In genomic region chr9:25678147-25678666, GRCh38 we compare ENCODE assay signal across 8 cellular contexts. TPM values are rescaled to one million over a fixed set of nuclear protein-coding genes. Genes with fewer than 3 reads are reported as not detected.
DNase-seq lines count a peak whose midpoint lies in the region; ATAC-seq and TF ChIP-seq lines count a peak whose summit lies in the region.

Gene TUSC1 (minus strand): TSS chr9:25678444. CDS start chr9:25678312, 132 bp downstream.

- TF ChIP-seq CTCF in fibroblast of villous mesenchyme (IDR thresholded peaks at IDR 0.05; ENCODE audit: insufficient read depth, low read depth, low read length): no peak
- TF ChIP-seq CTCF in uterus (IDR thresholded peaks at IDR 0.05): peak in 3 of 4 experiments; percentile 9 to 57 (median 22)

- peak; percentile 84 for DNase-seq in CMK (ENCODE audit: low read depth)
- peak; percentile 94 for DNase-seq in GM23248
- DNase-seq in NCI-H1694 treated with DMSO at 0.1 percent for 48 hours (lab: John Stamatoyannopoulos, UW): peak; percentile 47
- DNase-seq in activated T-cell treated with anti-CD3 and anti-CD28 coated beads, Interleukin-2, amount 50 U/mL, for 48 hours: peak; percentile 27 to 37
- peak; percentile 30 for DNase-seq in fibroblast of villous mesenchyme (ENCODE audit: low read depth)
- DNase-seq in naive B cell: peak; percentile 44
- peak; percentile 86 to 87 for DNase-seq in uterus

- H3K4me1 Mint-ChIP-seq in naive B cell: peaks cover 0 to 10% (median 0%) of the 10 kb centered on the region in 3 donors

- peak within 1 kb of the TSS; percentile 88 for H2AFZ ChIP-seq in GM23248

- H3K4me3 ChIP-seq in GM23248 (peak within 1 kb of the TSS; percentile 77), fibroblast of villous mesenchyme (ENCODE audit: low read depth, low read length) (peak within 1 kb of the TSS; percentile 59), uterus (peak within 1 kb of the TSS; percentile 70)

- H3K36me3 ChIP-seq in GM23248 (ENCODE audit: low read depth) (no peaks in the 10 kb centered on the region), uterus (no peaks in the 10 kb centered on the region)

- H3K27me3 ChIP-seq in GM23248 (replicated peaks; ENCODE audit: insufficient read depth): no peaks in the 10 kb centered on the region
- no peaks in the 10 kb centered on the region for H3K27me3 ChIP-seq in uterus

- in situ Hi-C loops in GM23248 (cut with MboI): no loop called here

- H3K4me2 ChIP-seq in GM23248 (ENCODE audit: unreplicated experiment): peak within 1 kb of the TSS; percentile 70

- peak; percentile 67 to 69 for ATAC-seq in naive B cell (ENCODE audit: low read depth in 2 of 2)
- no peak for ATAC-seq in GM18861 (IDR thresholded peaks at IDR 0.05; ENCODE audit: unreplicated experiment)

- 0 to 4% methylated on average over 28 to 53 of the region's 57 CpGs for WGBS in GM23248 (ENCODE audit: low coverage in 1 of 2, low lambda C conversion rate in 2 of 2, missing lambda C conversion rate in 2 of 2), 2 experiments

- peaks cover 0 to 16% (median 0%) of the 10 kb centered on the region in 3 donors for H3K27me3 Mint-ChIP-seq in naive B cell

- peaks cover 29% of the 10 kb centered on the region for H3K4me1 ChIP-seq in GM23248 (ENCODE audit: insufficient read depth)
- H3K4me1 ChIP-seq in uterus: peaks cover 0 to 6% of the 10 kb centered on the region in 2 donors

- H3K27ac Mint-ChIP-seq in naive B cell: peak within 1 kb of the TSS in 3 of 6 donors; percentile 39 to 81 (median 46)

- peak; percentile 51 to 70 for TF ChIP-seq POLR2A in uterus (IDR thresholded peaks at IDR 0.05)

- H3F3A ChIP-seq in GM23248 (ENCODE audit: insufficient read depth): peaks cover 29% of the 10 kb centered on the region

- H3K9ac ChIP-seq in GM23248: peak within 1 kb of the TSS; percentile 94

- H3K27ac ChIP-seq in GM23248 (peak within 1 kb of the TSS; percentile 89), uterus (peak within 1 kb of the TSS; percentile 90 to 97)

- intact Hi-C loops in uterus (cut with DNase I; ENCODE audit: low total_unique reads): no loop called here

- no peaks in the 10 kb centered on the region for H3K9me2 ChIP-seq in GM23248 (ENCODE audit: insufficient read depth)

- no peaks in the 10 kb centered on the region for H4K20me1 ChIP-seq in GM23248 (ENCODE audit: insufficient read depth)

- no peaks in the 10 kb centered on the region for H3K36me3 Mint-ChIP-seq in naive B cell

- H3K79me2 ChIP-seq in GM23248 (ENCODE audit: insufficient read depth): peaks cover 9% of the 10 kb centered on the region; the same call in 1 of the 2 replicates

- peak within 1 kb of the TSS; percentile 67 to 89 (median 84) for H3K4me3 Mint-ChIP-seq in naive B cell

- H3K9me3 Mint-ChIP-seq in naive B cell: peaks cover 0 to 8% (median 0%) of the 10 kb centered on the region in 7 donors

- H3K9me3 ChIP-seq in GM23248 (ENCODE audit: low read depth) (no peaks in the 10 kb centered on the region), uterus (no peaks in the 10 kb centered on the region)

RNA-seq across cellular contexts. Expression of gene TUSC1, which starts in this region (rescaled TPM):
- 13.9 and 14.1 TPM in 2 replicates for total RNA-seq in GM23248 (2014; rRNA removed; shearing (Covaris generic))
- polyA plus RNA-seq in GM23248 (2016; fragmentation: Nextera tagmentation; extraction: Ambion mirVana) (12.7 and 14.9 TPM in 2 replicates), naive B cell (ENCODE audit: low read depth in 6 of 6) (1 to 10 TPM; 1.7 to 5.5 (median 2.9) TPM)
- total RNA-seq in fibroblast of villous mesenchyme (6.9 and 12.2 TPM in 2 replicates), uterus (10 to 100 TPM; 10.9 to 36.4 (median 21.9) TPM)

Comparison
In these comparisons a context has a peak if more than half of its experiments do, and no peak if none do; other contexts are left out.
1. DNase-seq: peak in every context shown above with its lines; median percentile 94 in GM23248; 86 in uterus; 84 in CMK; 47 in NCI-H1694 treated with DMSO at 0.1 percent for 48 hours; 44 in naive B cell; 32 in activated T-cell treated with anti-CD3 and anti-CD28 coated beads, Interleukin-2, amount 50 U/mL, for 48 hours; 30 in fibroblast of villous mesenchyme.